21 cellular contexts compared by ENCODE assay signal in genomic region chr2:125643128-125643527, GRCh38.
"Had no signal": no experiment of that assay in that cellular context is flagged by ENCODE, and none has a peak within 500 bp of the region (broad histone marks: within the 10 kb centered on the region; RNA-seq: fewer than 3 reads in every experiment).

No MANE protein-coding gene starts in this region.

- H3K36me3 ChIP-seq: cardiac muscle cell, neutrophil, right lobe of liver, upper lobe of right lung had no signal

- H3K4me1 Mint-ChIP-seq: activated CD4-positive, alpha-beta memory T cell treated with anti-CD3 and anti-CD28 coated beads, Interleukin-2, amount 10 ng/mL, durations not matched to agents 7 days and 5 days; activated CD8-positive, alpha-beta memory T cell treated with anti-CD3 and anti-CD28 coated beads, Interleukin-2, amount 10 ng/mL, durations not matched to agents 7 days and 5 days; activated naive CD8-positive, alpha-beta T cell treated with anti-CD3 and anti-CD28 coated beads, Interleukin-2, amount 10 ng/mL, durations not matched to agents 7 days and 5 days; activated T-helper 17 cell treated with anti-CD3 and anti-CD28 coated beads, Interleukin-2, amount 50 U/mL, for 72 hours; natural killer cell; stimulated activated naive CD8-positive, alpha-beta T cell treated with anti-CD3 and anti-CD28 coated beads, Interleukin-15, amount 100 ng/mL, for 72 hours; WTC11 had no signal

- H3K4me1 ChIP-seq: parathyroid adenoma, right lobe of liver, testis, upper lobe of right lung had no signal

- H3K79me2 ChIP-seq: parathyroid adenoma had no signal

- H3K9me3 Mint-ChIP-seq: activated CD4-positive, alpha-beta memory T cell treated with anti-CD3 and anti-CD28 coated beads, Interleukin-2, amount 10 ng/mL, durations not matched to agents 7 days and 5 days; activated naive CD8-positive, alpha-beta T cell treated with anti-CD3 and anti-CD28 coated beads, Interleukin-2, amount 10 ng/mL, durations not matched to agents 7 days and 5 days; activated T-helper 17 cell treated with anti-CD3 and anti-CD28 coated beads, Interleukin-2, amount 50 U/mL, for 72 hours; stimulated activated naive CD8-positive, alpha-beta T cell treated with anti-CD3 and anti-CD28 coated beads, Interleukin-15, amount 100 ng/mL, for 72 hours had no signal

- DNase-seq: activated CD4-positive, alpha-beta memory T cell treated with anti-CD3 and anti-CD28 coated beads, Interleukin-2, amount 10 ng/mL, durations not matched to agents 7 days and 5 days; activated CD4-positive, alpha-beta T cell treated with anti-CD3 and anti-CD28 coated beads for 4 hours; activated CD8-positive, alpha-beta memory T cell treated with anti-CD3 and anti-CD28 coated beads, Interleukin-2, amount 10 ng/mL, durations not matched to agents 7 days and 5 days; activated naive CD4-positive, alpha-beta T cell treated with Interleukin-2 at 50 U/mL for 16 hours; activated naive CD8-positive, alpha-beta T cell treated with anti-CD3 and anti-CD28 coated beads, Interleukin-2, amount 10 ng/mL, durations not matched to agents 7 days and 5 days; activated T-cell treated with anti-CD3 and anti-CD28 coated beads, Interleukin-2, amount 50 U/mL, for 1 hour; amygdala; dermis blood vessel endothelial cell; effector memory CD4-positive, alpha-beta T cell; mesenchymal stem cell; natural killer cell; right lobe of liver; stimulated activated CD4-positive, alpha-beta T cell treated with anti-CD3 and anti-CD28 coated beads, Interleukin-4, amount 100 ng/mL, for 1 hour; stimulated activated naive CD8-positive, alpha-beta T cell treated with anti-CD3 and anti-CD28 coated beads, Interleukin-15, amount 100 ng/mL, for 72 hours; testis; upper lobe of right lung had no signal

- H3K9me3 ChIP-seq: neutrophil, right lobe of liver, testis, upper lobe of right lung had no signal

- H3K27ac ChIP-seq: cardiac muscle cell, neutrophil, parathyroid adenoma, right lobe of liver, testis, upper lobe of right lung had no signal

- H3K9ac ChIP-seq: parathyroid adenoma had no signal

- H3K27ac Mint-ChIP-seq: activated CD4-positive, alpha-beta memory T cell treated with anti-CD3 and anti-CD28 coated beads, Interleukin-2, amount 10 ng/mL, durations not matched to agents 7 days and 5 days; activated CD8-positive, alpha-beta memory T cell treated with anti-CD3 and anti-CD28 coated beads, Interleukin-2, amount 10 ng/mL, durations not matched to agents 7 days and 5 days; activated naive CD8-positive, alpha-beta T cell treated with anti-CD3 and anti-CD28 coated beads, Interleukin-2, amount 10 ng/mL, durations not matched to agents 7 days and 5 days; activated T-helper 17 cell treated with anti-CD3 and anti-CD28 coated beads, Interleukin-2, amount 50 U/mL, for 72 hours; natural killer cell; WTC11 had no signal

- H3K27me3 ChIP-seq: cardiac muscle cell, neutrophil, right lobe of liver, testis, upper lobe of right lung had no signal

- H2AFZ ChIP-seq: parathyroid adenoma had no signal

- ATAC-seq: activated CD8-positive, alpha-beta memory T cell treated with anti-CD3 and anti-CD28 coated beads, Interleukin-2, amount 10 ng/mL, durations not matched to agents 7 days and 5 days; activated T-helper 17 cell treated with anti-CD3 and anti-CD28 coated beads, Interleukin-2, amount 50 U/mL, for 72 hours; natural killer cell; right lobe of liver; stimulated activated naive CD8-positive, alpha-beta T cell treated with anti-CD3 and anti-CD28 coated beads, Interleukin-15, amount 100 ng/mL, for 72 hours; upper lobe of right lung; WTC11 had no signal

- H3K4me3 ChIP-seq: cardiac muscle cell, right lobe of liver, testis, upper lobe of right lung had no signal

- H3K36me3 Mint-ChIP-seq: activated CD8-positive, alpha-beta memory T cell treated with anti-CD3 and anti-CD28 coated beads, Interleukin-2, amount 10 ng/mL, durations not matched to agents 7 days and 5 days; activated naive CD8-positive, alpha-beta T cell treated with anti-CD3 and anti-CD28 coated beads, Interleukin-2, amount 10 ng/mL, durations not matched to agents 7 days and 5 days; natural killer cell had no signal

- H3K27me3 Mint-ChIP-seq: activated CD4-positive, alpha-beta memory T cell treated with anti-CD3 and anti-CD28 coated beads, Interleukin-2, amount 10 ng/mL, durations not matched to agents 7 days and 5 days; activated CD8-positive, alpha-beta memory T cell treated with anti-CD3 and anti-CD28 coated beads, Interleukin-2, amount 10 ng/mL, durations not matched to agents 7 days and 5 days; activated naive CD8-positive, alpha-beta T cell treated with anti-CD3 and anti-CD28 coated beads, Interleukin-2, amount 10 ng/mL, durations not matched to agents 7 days and 5 days; activated T-helper 17 cell treated with anti-CD3 and anti-CD28 coated beads, Interleukin-2, amount 50 U/mL, for 72 hours; stimulated activated naive CD8-positive, alpha-beta T cell treated with anti-CD3 and anti-CD28 coated beads, Interleukin-15, amount 100 ng/mL, for 72 hours had no signal

- H3K4me3 Mint-ChIP-seq: activated CD4-positive, alpha-beta memory T cell treated with anti-CD3 and anti-CD28 coated beads, Interleukin-2, amount 10 ng/mL, durations not matched to agents 7 days and 5 days; activated CD8-positive, alpha-beta memory T cell treated with anti-CD3 and anti-CD28 coated beads, Interleukin-2, amount 10 ng/mL, durations not matched to agents 7 days and 5 days; activated naive CD8-positive, alpha-beta T cell treated with anti-CD3 and anti-CD28 coated beads, Interleukin-2, amount 10 ng/mL, durations not matched to agents 7 days and 5 days; activated T-helper 17 cell treated with anti-CD3 and anti-CD28 coated beads, Interleukin-2, amount 50 U/mL, for 72 hours; natural killer cell; stimulated activated naive CD8-positive, alpha-beta T cell treated with anti-CD3 and anti-CD28 coated beads, Interleukin-15, amount 100 ng/mL, for 72 hours; WTC11 had no signal
